Comparison of ENCODE assay signal across 13 cellular contexts in the genomic region with DNA sequence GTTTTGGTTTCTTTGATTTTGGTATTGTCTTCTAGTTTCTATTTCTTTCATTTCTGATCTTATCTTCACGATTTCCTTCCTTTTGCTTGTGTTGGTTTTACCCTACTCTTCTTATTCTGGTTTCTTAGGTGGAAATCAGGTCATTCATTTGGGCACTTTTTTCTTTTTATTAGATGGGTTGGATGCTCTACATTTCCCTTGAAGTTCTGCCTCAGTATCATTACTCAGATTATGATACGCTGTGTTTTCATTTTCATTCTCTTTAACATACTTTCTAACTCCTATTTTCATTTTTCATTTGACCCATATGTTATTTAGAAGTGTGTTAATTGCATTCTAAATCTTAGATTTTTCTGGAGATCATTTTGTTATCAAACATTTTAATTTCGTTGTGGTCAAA.
"Had no signal": no experiment of that assay in that cellular context is flagged by ENCODE, and none has a peak within 500 bp of the region (broad histone marks: within the 10 kb centered on the region; RNA-seq: fewer than 3 reads in every experiment).

No MANE protein-coding gene starts in this region.

- H3K36me3 Mint-ChIP-seq: activated CD4-positive, alpha-beta memory T cell treated with anti-CD3 and anti-CD28 coated beads for 36 hours; T-cell; WTC11 had no signal

- ATAC-seq: T-cell, WTC11 had no signal

- H3K27ac ChIP-seq: hepatocyte, sigmoid colon, SJSA1, stomach, thoracic aorta had no signal

- H3K9me3 ChIP-seq: sigmoid colon, SJSA1, stomach, thoracic aorta had no signal

- H3K27ac Mint-ChIP-seq: activated CD4-positive, alpha-beta memory T cell treated with anti-CD3 and anti-CD28 coated beads for 36 hours; T-cell; WTC11 had no signal

- DNase-seq: activated CD4-positive, alpha-beta memory T cell treated with anti-CD3 and anti-CD28 coated beads for 36 hours; activated gamma-delta T cell; erythroblast; kidney glomerular epithelial cell; stimulated activated CD4-positive, alpha-beta T cell treated with anti-CD3 and anti-CD28 coated beads, Interleukin-2, amount 100 ng/mL, for 24 hours; stomach; T-cell had no signal

- H3K27me3 ChIP-seq: hepatocyte had no signal

- H3K4me3 Mint-ChIP-seq: activated CD4-positive, alpha-beta memory T cell treated with anti-CD3 and anti-CD28 coated beads for 36 hours; neural crest cell; WTC11 had no signal

- H3K4me1 Mint-ChIP-seq: neural crest cell, WTC11 had no signal

- H3K79me2 ChIP-seq: hepatocyte had no signal

- H3K4me3 ChIP-seq: hepatocyte, sigmoid colon, SJSA1, stomach, thoracic aorta had no signal

- H3K9me3 Mint-ChIP-seq: activated CD4-positive, alpha-beta memory T cell treated with anti-CD3 and anti-CD28 coated beads for 36 hours; neural crest cell; T-cell had no signal

- H3K36me3 ChIP-seq: sigmoid colon, SJSA1, stomach, thoracic aorta had no signal

- H2AFZ ChIP-seq: hepatocyte had no signal

- H3K4me2 ChIP-seq: hepatocyte had no signal
